19 cellular contexts compared by ENCODE assay signal in the genomic region with DNA sequence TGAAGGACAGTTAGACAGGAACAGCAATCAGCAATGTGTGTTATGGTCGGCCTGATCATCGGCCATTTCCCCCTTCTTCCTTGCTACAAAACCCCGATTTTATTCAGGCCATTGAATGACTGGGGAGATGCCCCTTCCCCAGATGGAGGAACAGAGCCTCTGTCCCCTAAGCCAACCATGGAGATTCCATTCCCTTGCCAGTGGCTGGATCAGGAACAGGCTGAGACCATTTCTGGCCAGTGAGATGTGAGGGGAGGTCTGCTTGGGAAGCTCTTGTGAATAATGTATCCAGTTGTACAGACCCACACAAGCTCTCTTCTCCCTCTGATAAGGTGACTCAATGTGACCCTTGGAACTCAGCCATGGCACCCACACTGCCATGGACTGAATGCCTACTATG. TPM values are rescaled to one million over a fixed set of nuclear protein-coding genes. Genes with fewer than 3 reads are reported as not detected.
DNase-seq lines count a peak whose midpoint lies in the region; ATAC-seq and TF ChIP-seq lines count a peak whose summit lies in the region.
"Had no signal": no experiment of that assay in that cellular context is flagged by ENCODE, and none has a peak within 500 bp of the region (broad histone marks: within the 10 kb centered on the region; RNA-seq: fewer than 3 reads in every experiment).

No MANE protein-coding gene starts in this region.

- POLR2A ChIA-PET in PC-3 (lab: Charles Lee; ENCODE audit: unreplicated experiment), result no interaction called here

- no peaks in the 10 kb centered on the region for H3K9me3 Mint-ChIP-seq in HFFc6
- H3K9me3 Mint-ChIP-seq in mesothelial cell of epicardium, result no peaks in the 10 kb centered on the region
- H3K9me3 Mint-ChIP-seq in effector memory CD8-positive, alpha-beta T cell, result no peaks in the 10 kb centered on the region
- H3K9me3 Mint-ChIP-seq: activated CD4-positive, alpha-beta memory T cell treated with anti-CD3 and anti-CD28 coated beads, Interleukin-2, amount 10 ng/mL, durations not matched to agents 7 days and 5 days; activated naive CD4-positive, alpha-beta T cell treated with anti-CD3 and anti-CD28 coated beads, Interleukin-2, amount 50 U/mL, for 24 hours; activated T-cell treated with anti-CD3 and anti-CD28 coated beads, Interleukin-2, amount 50 U/mL, for 24 hours had no signal

- no peak for TF ChIP-seq CTCF in HFFc6 (IDR thresholded peaks at IDR 0.05)
- TF ChIP-seq CTCF in mesothelial cell of epicardium (IDR thresholded peaks at IDR 0.05; ENCODE audit: unreplicated experiment), result no peak
- no peak for TF ChIP-seq CTCF in PC-3 (conservative IDR thresholded peaks at IDR 0.05; ENCODE audit: low read depth, low read length)
- TF ChIP-seq CTCF in foreskin fibroblast (IDR thresholded peaks at IDR 0.05; ENCODE audit: low read depth, low read length), result no peak

- H3K9me2 ChIP-seq in PC-3 (replicated peaks; ENCODE audit: low read length), result no peaks in the 10 kb centered on the region

- no TSS peak for BruUV-seq in PC-3 (replicated peaks; lab: Mats Ljungman, UMichigan)

- H4K20me1 ChIP-seq in PC-3 (ENCODE audit: low read length), result peaks cover 9% of the 10 kb centered on the region; the same call in 1 of the 2 replicates

- H3K27ac ChIP-seq in caudate nucleus (ENCODE audit: low read depth, low read length), result peak overlapping the region; percentile 97
- peak overlapping the region; percentile 99 for H3K27ac ChIP-seq in temporal lobe (ENCODE audit: low read depth, low read length)
- no peak overlapping the region for H3K27ac ChIP-seq in PC-3 (ENCODE audit: low read length)
- H3K27ac ChIP-seq: hepatocyte, WERI-Rb-1 had no signal

- peaks cover 64% of the 10 kb centered on the region for H3K36me3 Mint-ChIP-seq in HFFc6 (ENCODE audit: low read depth)
- H3K36me3 Mint-ChIP-seq in mesothelial cell of epicardium, result no peaks in the 10 kb centered on the region
- H3K36me3 Mint-ChIP-seq in effector memory CD8-positive, alpha-beta T cell (ENCODE audit: insufficient read depth), result peaks cover 21% of the 10 kb centered on the region
- H3K36me3 Mint-ChIP-seq: activated naive CD4-positive, alpha-beta T cell treated with anti-CD3 and anti-CD28 coated beads, Interleukin-2, amount 50 U/mL, for 24 hours had no signal

- CTCF ChIA-PET in PC-3 (lab: Charles Lee), result no interaction called here

- H3F3A ChIP-seq in PC-3 (ENCODE audit: low read length, unreplicated experiment), result no peaks in the 10 kb centered on the region

- DNase-seq in HFFc6, result no peak
- DNase-seq in caudate nucleus (lab: John Stamatoyannopoulos, UW), result no peak
- DNase-seq in mesothelial cell of epicardium (ENCODE audit: low spot score in 2 of 2, unreplicated experiment in 2 of 2), result no peak
- no peak for DNase-seq in PC-3
- no peak for DNase-seq in foreskin fibroblast
- DNase-seq in effector memory CD8-positive, alpha-beta T cell, result no peak
- DNase-seq: activated CD4-positive, alpha-beta memory T cell treated with anti-CD3 and anti-CD28 coated beads, Interleukin-2, amount 10 ng/mL, durations not matched to agents 7 days and 5 days; activated T-cell treated with anti-CD3 and anti-CD28 coated beads, Interleukin-2, amount 50 U/mL, for 24 hours; body of pancreas; COR-L47; islet precursor cell; NCI-H2029; NCI-H510A; T-helper 1 cell; WERI-Rb-1 had no signal

- H3K9ac ChIP-seq in PC-3 (ENCODE audit: low read length), result no peak overlapping the region

- H3K9me3 ChIP-seq in PC-3 (ENCODE audit: low read length), result no peaks in the 10 kb centered on the region
- H3K9me3 ChIP-seq: body of pancreas had no signal

- peak overlapping the region; percentile 75 for H3K27ac Mint-ChIP-seq in HFFc6
- H3K27ac Mint-ChIP-seq in mesothelial cell of epicardium, result peak overlapping the region; percentile 93
- H3K27ac Mint-ChIP-seq in effector memory CD8-positive, alpha-beta T cell, result peak overlapping the region in 1 of 2 donors; percentile 17
- H3K27ac Mint-ChIP-seq: activated CD4-positive, alpha-beta memory T cell treated with anti-CD3 and anti-CD28 coated beads, Interleukin-2, amount 10 ng/mL, durations not matched to agents 7 days and 5 days; activated naive CD4-positive, alpha-beta T cell treated with anti-CD3 and anti-CD28 coated beads, Interleukin-2, amount 50 U/mL, for 24 hours; activated T-cell treated with anti-CD3 and anti-CD28 coated beads, Interleukin-2, amount 50 U/mL, for 24 hours had no signal

- intact Hi-C loops in PC-3 (cut with micrococcal nuclease), result no loop called here

- peaks cover 58% of the 10 kb centered on the region for H3K79me2 ChIP-seq in PC-3 (ENCODE audit: low read length)

- no peak overlapping the region for H3K4me3 ChIP-seq in PC-3 (ENCODE audit: low read length)
- no peak overlapping the region for H3K4me3 ChIP-seq in foreskin fibroblast (ENCODE audit: low read depth in 1 of 2, low read length in 2 of 2)
- H3K4me3 ChIP-seq: body of pancreas, hepatocyte had no signal

- H3K4me1 Mint-ChIP-seq in HFFc6 (ENCODE audit: low read depth) (peaks cover 89% of the 10 kb centered on the region), mesothelial cell of epicardium (peaks cover 69% of the 10 kb centered on the region)
- peaks cover 11 to 20% of the 10 kb centered on the region in 2 donors for H3K4me1 Mint-ChIP-seq in effector memory CD8-positive, alpha-beta T cell (ENCODE audit: low read depth in 2 of 2)

- H3K4me1 ChIP-seq in PC-3 (ENCODE audit: insufficient read depth, low read length), result peaks cover 21% of the 10 kb centered on the region

- peaks cover 16% of the 10 kb centered on the region for H3K36me3 ChIP-seq in PC-3 (ENCODE audit: low read depth, low read length)
- H3K36me3 ChIP-seq: WERI-Rb-1 had no signal

- no peak overlapping the region for H2AFZ ChIP-seq in PC-3 (ENCODE audit: low read length)
- H2AFZ ChIP-seq: hepatocyte had no signal

- no peak for ATAC-seq in PC-3
- no peak for ATAC-seq in GM21515 (IDR thresholded peaks at IDR 0.05; ENCODE audit: unreplicated experiment)
- no peak for ATAC-seq in effector memory CD8-positive, alpha-beta T cell (replicated peaks)
- ATAC-seq: body of pancreas had no signal

- H3K4me3 Mint-ChIP-seq in HFFc6 (peak overlapping the region; percentile 49), mesothelial cell of epicardium (no peak overlapping the region)
- no peak overlapping the region for H3K4me3 Mint-ChIP-seq in effector memory CD8-positive, alpha-beta T cell
- H3K4me3 Mint-ChIP-seq: activated CD4-positive, alpha-beta memory T cell treated with anti-CD3 and anti-CD28 coated beads, Interleukin-2, amount 10 ng/mL, durations not matched to agents 7 days and 5 days; activated naive CD4-positive, alpha-beta T cell treated with anti-CD3 and anti-CD28 coated beads, Interleukin-2, amount 50 U/mL, for 24 hours; activated T-cell treated with anti-CD3 and anti-CD28 coated beads, Interleukin-2, amount 50 U/mL, for 24 hours had no signal

- H3K27me3 ChIP-seq in PC-3 (ENCODE audit: low read length), result no peaks in the 10 kb centered on the region
- H3K27me3 ChIP-seq: body of pancreas, hepatocyte had no signal

- no peak overlapping the region for H3K4me2 ChIP-seq in PC-3 (ENCODE audit: low read length)
- H3K4me2 ChIP-seq: hepatocyte had no signal

- H3K27me3 Mint-ChIP-seq in HFFc6 (ENCODE audit: insufficient read depth) (peaks cover 22% of the 10 kb centered on the region), mesothelial cell of epicardium (ENCODE audit: low read depth) (no peaks in the 10 kb centered on the region)
- H3K27me3 Mint-ChIP-seq in effector memory CD8-positive, alpha-beta T cell, result no peaks in the 10 kb centered on the region
- H3K27me3 Mint-ChIP-seq: activated CD4-positive, alpha-beta memory T cell treated with anti-CD3 and anti-CD28 coated beads, Interleukin-2, amount 10 ng/mL, durations not matched to agents 7 days and 5 days; activated naive CD4-positive, alpha-beta T cell treated with anti-CD3 and anti-CD28 coated beads, Interleukin-2, amount 50 U/mL, for 24 hours; activated T-cell treated with anti-CD3 and anti-CD28 coated beads, Interleukin-2, amount 50 U/mL, for 24 hours had no signal

RNA-seq across cellular contexts. Expression of gene CSRP1, which starts 7.7 kb away (rescaled TPM):
- total RNA-seq in HFFc6 (2021; fragmentation: NEBNext Ultra II Directional; extraction: Animal tissue kit (Norgen Biotek cat#: 25700)), result 100 to 1,000 TPM; 540 to 614 (median 577) TPM
- total RNA-seq in mesothelial cell of epicardium, result 10.4 to 11.4 TPM (median 10.7 TPM) in 3 replicates
- 23.1 TPM for total RNA-seq in temporal lobe
- 147 and 189 TPM in 2 replicates for total RNA-seq in PC-3 (2014; rRNA removed)

RNA-seq across cellular contexts. Expression of gene PHLDA3, which starts 30.2 kb away (rescaled TPM):
- total RNA-seq in HFFc6 (2021; fragmentation: NEBNext Ultra II Directional; extraction: Animal tissue kit (Norgen Biotek cat#: 25700)), result 100 to 1,000 TPM; 101 to 113 (median 108) TPM
- 84.0 to 92.8 TPM (median 87.5 TPM) in 3 replicates for total RNA-seq in mesothelial cell of epicardium
- 7.1 TPM for total RNA-seq in temporal lobe
- 216 and 349 TPM in 2 replicates for total RNA-seq in PC-3 (2014; rRNA removed)

RNA-seq across cellular contexts. Expression of gene NAV1, which starts 39.7 kb away (rescaled TPM):
- total RNA-seq in HFFc6 (2021; fragmentation: NEBNext Ultra II Directional; extraction: Animal tissue kit (Norgen Biotek cat#: 25700)), result 10 to 100 TPM; 72.9 to 88.0 (median 78.4) TPM
- total RNA-seq in mesothelial cell of epicardium, result 88.8 to 95.9 TPM (median 95.4 TPM) in 3 replicates
- total RNA-seq in temporal lobe, result 78.4 TPM
- 2.6 and 6.5 TPM in 2 replicates for total RNA-seq in PC-3 (2014; rRNA removed)

Comparison
In these comparisons a context has a peak if more than half of its experiments do, and no peak if none do; other contexts are left out.
1. RNA of gene PHLDA3, which starts 30.2 kb away (total RNA-seq): 216 to 349 TPM in PC-3, 101 to 113 TPM in HFFc6 and 84.0 to 92.8 TPM in mesothelial cell of epicardium; 7.1 TPM in temporal lobe (single experiment); every median in the first group is over 10 times any median in the second.